In genomic region chr4:52657630-52658501, GRCh38 we compare ENCODE assay signal across 7 cellular contexts. TPM values are rescaled to one million over a fixed set of nuclear protein-coding genes. Genes with fewer than 3 reads are reported as not detected.
DNase-seq lines count a peak whose midpoint lies in the region; ATAC-seq and TF ChIP-seq lines count a peak whose summit lies in the region.

No MANE protein-coding gene starts in this region.

- H4K20me1 ChIP-seq in PC-3 (ENCODE audit: low read length): no peaks in the 10 kb centered on the region

- in situ Hi-C loops in GM13977 (cut with MboI; ENCODE audit: low pct_unique_long_range_greater_than_20kb, low sequenced_read_pairs, unreplicated experiment): no loop called here

- H3F3A ChIP-seq in PC-3 (ENCODE audit: low read length, unreplicated experiment): no peaks in the 10 kb centered on the region

- H3K27me3 ChIP-seq in PC-3 (ENCODE audit: low read length): no peaks in the 10 kb centered on the region
- no peaks in the 10 kb centered on the region for H3K27me3 ChIP-seq in mucosa of rectum (ENCODE audit: control insufficient read depth in 2 of 2, insufficient read depth in 2 of 2, low read length in 2 of 2)

- TF ChIP-seq CTCF in GM13977 (IDR thresholded peaks at IDR 0.05; ENCODE audit: extremely low read depth, insufficient read depth, missing control alignments) (no peak), PC-3 (conservative IDR thresholded peaks at IDR 0.05; ENCODE audit: low read depth, low read length) (no peak)

- H3K9me3 ChIP-seq in PC-3 (ENCODE audit: low read length): no peaks in the 10 kb centered on the region
- no peaks in the 10 kb centered on the region for H3K9me3 ChIP-seq in mucosa of rectum (ENCODE audit: control insufficient read depth in 2 of 2, low read length in 2 of 2)

- DNase-seq in GM13977 (ENCODE audit: low spot score): peak; percentile 28
- peak; percentile 47 for DNase-seq in PC-3
- peak in 1 of 3 experiments; percentile 1 for DNase-seq in effector memory CD8-positive, alpha-beta T cell
- DNase-seq in DMS153 (lab: John Stamatoyannopoulos, UW): no peak
- no peak for DNase-seq in NCI-H1694 (lab: John Stamatoyannopoulos, UW)

- H3K27me3 Mint-ChIP-seq in effector memory CD8-positive, alpha-beta T cell: no peaks in the 10 kb centered on the region

- intact Hi-C loops in PC-3 (cut with micrococcal nuclease): no loop called here

- peak overlapping the region; percentile 85 for H3K4me2 ChIP-seq in PC-3 (ENCODE audit: low read length)

- H3K9ac ChIP-seq in PC-3 (ENCODE audit: low read length) (peak overlapping the region; percentile 88; the same call in 1 of the 2 replicates), mucosa of rectum (ENCODE audit: low read depth in 1 of 2, low read length in 2 of 2) (no peak overlapping the region)

- TSS peak; percentile 43 for BruUV-seq in PC-3 (replicated peaks; lab: Mats Ljungman, UMichigan)

- H3K36me3 ChIP-seq in PC-3 (ENCODE audit: low read depth, low read length) (no peaks in the 10 kb centered on the region; the same call in 1 of the 2 replicates), mucosa of rectum (ENCODE audit: control insufficient read depth in 2 of 2, insufficient read depth in 2 of 2, low read length in 2 of 2) (peaks cover 0 to 2% of the 10 kb centered on the region in 2 donors)

- POLR2A ChIA-PET in PC-3 (lab: Charles Lee; ENCODE audit: unreplicated experiment): interaction anchor here (0.7 kb wide), 1 partner anchor 54 kb away, joined by 4 read pairs; no protein-coding TSS in a partner anchor

- H3K79me2 ChIP-seq in PC-3 (ENCODE audit: low read length): peaks cover 51% of the 10 kb centered on the region

- H3K9me3 Mint-ChIP-seq in effector memory CD8-positive, alpha-beta T cell: no peaks in the 10 kb centered on the region

- H3K9me2 ChIP-seq in PC-3 (replicated peaks; ENCODE audit: low read length): no peaks in the 10 kb centered on the region

- ATAC-seq in PC-3 (0 out of 2 replicates have a peak, but pooled peaks have one; percentile 7), HG02973 (IDR thresholded peaks at IDR 0.05; ENCODE audit: unreplicated experiment) (no peak)
- ATAC-seq in effector memory CD8-positive, alpha-beta T cell (replicated peaks): no peak

- H3K4me1 Mint-ChIP-seq in effector memory CD8-positive, alpha-beta T cell (ENCODE audit: low read depth in 2 of 2): peaks cover 21 to 23% of the 10 kb centered on the region in 2 donors

- H2AFZ ChIP-seq in PC-3 (ENCODE audit: low read length): peak overlapping the region; percentile 95; the same call in 1 of the 2 replicates

- CTCF ChIA-PET in PC-3 (lab: Charles Lee): no interaction called here

- H3K4me3 Mint-ChIP-seq in effector memory CD8-positive, alpha-beta T cell: peak overlapping the region; percentile 85 to 86

- H3K36me3 Mint-ChIP-seq in effector memory CD8-positive, alpha-beta T cell (ENCODE audit: insufficient read depth): no peaks in the 10 kb centered on the region

- H3K27ac ChIP-seq in PC-3 (ENCODE audit: low read length) (no peak overlapping the region), mucosa of rectum (ENCODE audit: low read depth in 2 of 2, low read length in 2 of 2) (no peak overlapping the region)

- peak overlapping the region; percentile 90 for H3K4me3 ChIP-seq in PC-3 (ENCODE audit: low read length)
- peak overlapping the region; percentile 74 to 79 for H3K4me3 ChIP-seq in mucosa of rectum (ENCODE audit: low read length in 2 of 2)

- H3K4me1 ChIP-seq in PC-3 (ENCODE audit: insufficient read depth, low read length) (peaks cover 16% of the 10 kb centered on the region), mucosa of rectum (ENCODE audit: control insufficient read depth in 2 of 2, insufficient read depth in 2 of 2, low read length in 2 of 2) (peaks cover 3 to 5% of the 10 kb centered on the region in 2 donors)

- H3K27ac Mint-ChIP-seq in effector memory CD8-positive, alpha-beta T cell: peak overlapping the region; percentile 62 to 87

RNA-seq across cellular contexts. Expression of gene USP46, which starts 1.2 kb away (rescaled TPM):
- 9.2 and 9.4 TPM in 2 replicates for total RNA-seq in PC-3 (2014; rRNA removed)

Comparison
In these comparisons a context has a peak if more than half of its experiments do, and no peak if none do; other contexts are left out.
1. DNase-seq: peak in GM13977 (single experiment) and PC-3 (single experiment); none in DMS153 (single experiment) and NCI-H1694 (single experiment).